Comparison of ENCODE assay signal across 16 cellular contexts in genomic region chr10:133167693-133168616, GRCh38. TPM values are rescaled to one million over a fixed set of nuclear protein-coding genes. Genes with fewer than 3 reads are reported as not detected.
"Had no signal": no experiment of that assay in that cellular context is flagged by ENCODE, and none has a peak within 500 bp of the region (broad histone marks: within the 10 kb centered on the region; RNA-seq: fewer than 3 reads in every experiment).

No MANE protein-coding gene starts in this region.

- ATAC-seq: activated CD8-positive, alpha-beta T cell treated with anti-CD3 and anti-CD28 coated beads for 36 hours; activated T-cell treated with anti-CD3 and anti-CD28 coated beads, Interleukin-2, amount 50 U/mL, for 4 hours; stimulated activated memory B cell treated with anti-CD40 and anti-IgM and Interleukin-4, amounts not matched to agents 10 μg/mL and 1 μg/mL and 100 μg/mL, for 72 hours had no signal

- H3K4me3 Mint-ChIP-seq: activated B cell treated with CpG ODN at 0.5 μM for 24 hours; activated CD8-positive, alpha-beta T cell treated with anti-CD3 and anti-CD28 coated beads for 36 hours; activated T-cell treated with anti-CD3 and anti-CD28 coated beads, Interleukin-2, amount 50 U/mL, for 4 hours; stimulated activated memory B cell treated with anti-CD40 and anti-IgM and Interleukin-4, amounts not matched to agents 10 μg/mL and 1 μg/mL and 100 μg/mL, for 72 hours; T-helper 2 cell treated with Interferon-gamma antibody and Interleukin-4, amounts not matched to agents 5 μg/mL and 100 μg/mL, for 36 hours had no signal

- H3K9me3 Mint-ChIP-seq: activated B cell treated with CpG ODN at 0.5 μM for 24 hours; activated CD8-positive, alpha-beta T cell treated with anti-CD3 and anti-CD28 coated beads for 36 hours; activated T-cell treated with anti-CD3 and anti-CD28 coated beads, Interleukin-2, amount 50 U/mL, for 4 hours; T-helper 2 cell treated with Interferon-gamma antibody and Interleukin-4, amounts not matched to agents 5 μg/mL and 100 μg/mL, for 36 hours had no signal

- H3K4me1 ChIP-seq: parathyroid adenoma, spleen, tibial nerve had no signal

- H3K36me3 ChIP-seq: spleen, tibial nerve had no signal

- H3K27ac Mint-ChIP-seq: activated B cell treated with CpG ODN at 0.5 μM for 24 hours; activated CD8-positive, alpha-beta T cell treated with anti-CD3 and anti-CD28 coated beads for 36 hours; stimulated activated memory B cell treated with anti-CD40 and anti-IgM and Interleukin-4, amounts not matched to agents 10 μg/mL and 1 μg/mL and 100 μg/mL, for 72 hours; T-helper 2 cell treated with Interferon-gamma antibody and Interleukin-4, amounts not matched to agents 5 μg/mL and 100 μg/mL, for 36 hours had no signal

- DNase-seq: activated B cell treated with CpG ODN at 0.5 μM for 24 hours; activated CD4-positive, alpha-beta T cell treated with anti-CD3 and anti-CD28 coated beads for 4 hours; activated CD8-positive, alpha-beta T cell treated with anti-CD3 and anti-CD28 coated beads for 36 hours; activated naive CD4-positive, alpha-beta T cell treated with anti-CD3 and anti-CD28 coated beads, Interleukin-2, amount 50 U/mL, for 16 hours; activated T-cell treated with anti-CD3 and anti-CD28 coated beads, Interleukin-2, amount 50 U/mL, for 4 hours; foreskin fibroblast; spleen; stimulated activated CD4-positive, alpha-beta T cell treated with anti-CD3 and anti-CD28 coated beads, Interleukin-4, amount 100 ng/mL, for 4 hours had no signal

- H3K27me3 ChIP-seq: hepatocyte had no signal

- H3K9me3 ChIP-seq: spleen had no signal

- H3K4me3 ChIP-seq: hepatocyte, SK-N-MC, spleen, tibial nerve had no signal

- H3K4me1 Mint-ChIP-seq: activated B cell treated with CpG ODN at 0.5 μM for 24 hours; stimulated activated memory B cell treated with anti-CD40 and anti-IgM and Interleukin-4, amounts not matched to agents 10 μg/mL and 1 μg/mL and 100 μg/mL, for 72 hours had no signal

- H3K27ac ChIP-seq: epithelial cell of prostate, hepatocyte, parathyroid adenoma, SK-N-MC, spleen, tibial nerve had no signal

- H3K36me3 Mint-ChIP-seq: stimulated activated memory B cell treated with anti-CD40 and anti-IgM and Interleukin-4, amounts not matched to agents 10 μg/mL and 1 μg/mL and 100 μg/mL, for 72 hours had no signal

RNA-seq across cellular contexts. Expression of gene KNDC1, which starts 7.9 kb away (rescaled TPM):
- total RNA-seq: activated CD8-positive, alpha-beta T cell treated with anti-CD3 and anti-CD28 coated beads for 36 hours; glomerular endothelial cell had no signal
